Comparison of ENCODE assay signal across 1 cellular context in genomic region chr1:29239142-29239541, GRCh38.
TF ChIP-seq lines count a peak whose summit lies in the region.

No MANE protein-coding gene starts in this region.

TF ChIP-seq in HepG2, 621 proteins besides CTCF, POLR2A, EP300 and RAD21 (continues in another document):
- 0 out of 2 replicates have a peak, but pooled peaks have one; percentile 9 for TF ChIP-seq ZNF317 (CRISPR knock-in tag; IDR thresholded peaks at IDR 0.05)
- peak; percentile 46; the same call in 1 of the 2 replicates for TF ChIP-seq RXRA (CRISPR knock-in tag; IDR thresholded peaks at IDR 0.05)
- TF ChIP-seq POLR2G (IDR thresholded peaks at IDR 0.05; ENCODE audit: low read depth, low read length), result peak; percentile 34; the same call in 1 of the 2 replicates
- no peak for TF ChIP-seq PHF20 (CRISPR knock-in tag; IDR thresholded peaks at IDR 0.05)
- 0 out of 2 replicates have a peak, but pooled peaks have one; percentile 18 for TF ChIP-seq MYC (CRISPR knock-in tag; IDR thresholded peaks at IDR 0.05; ENCODE audit: borderline replicate concordance)
- 0 out of 2 replicates have a peak, but pooled peaks have one; percentile 16 for TF ChIP-seq GATAD1 (CRISPR knock-in tag; IDR thresholded peaks at IDR 0.05)
- TF ChIP-seq BRCA1 (CRISPR knock-in tag; IDR thresholded peaks at IDR 0.05), result 0 out of 2 replicates have a peak, but pooled peaks have one; percentile 20
- TF ChIP-seq HOXA3 (CRISPR knock-in tag; IDR thresholded peaks at IDR 0.05), result peak; percentile 40; the same call in 1 of the 2 replicates
- TF ChIP-seq THAP11 (CRISPR knock-in tag; IDR thresholded peaks at IDR 0.05), result 0 out of 2 replicates have a peak, but pooled peaks have one; percentile 31
- no peak for TF ChIP-seq CREB1 (IDR thresholded peaks at IDR 0.05)
- no peak for TF ChIP-seq CREB1 (CRISPR knock-in tag; IDR thresholded peaks at IDR 0.05)
- TF ChIP-seq ELF1 (CRISPR knock-in tag; IDR thresholded peaks at IDR 0.05), result peak; percentile 65
- 0 out of 2 replicates have a peak, but pooled peaks have one; percentile 29 for TF ChIP-seq ZBTB25 (CRISPR knock-in tag; IDR thresholded peaks at IDR 0.05)
- TF ChIP-seq YEATS2 (CRISPR knock-in tag; IDR thresholded peaks at IDR 0.05; ENCODE audit: borderline replicate concordance), result 0 out of 2 replicates have a peak, but pooled peaks have one; percentile 29
- no peak for TF ChIP-seq HINFP (CRISPR knock-in tag; IDR thresholded peaks at IDR 0.05; ENCODE audit: low read depth)
- TF ChIP-seq ZNF639 (CRISPR knock-in tag; conservative IDR thresholded peaks at IDR 0.05), result 0 out of 2 replicates have a peak, but pooled peaks have one; percentile 43
- 0 out of 2 replicates have a peak, but pooled peaks have one; percentile 13 for TF ChIP-seq ZNF747 (CRISPR knock-in tag; IDR thresholded peaks at IDR 0.05; ENCODE audit: borderline replicate concordance)
- TF ChIP-seq SALL2 (CRISPR knock-in tag; IDR thresholded peaks at IDR 0.05), result no peak
- no peak; the same call in 1 of the 2 replicates for TF ChIP-seq ZNF280D (CRISPR knock-in tag; IDR thresholded peaks at IDR 0.05)
- no peak for TF ChIP-seq MTA3 (CRISPR knock-in tag; IDR thresholded peaks at IDR 0.05)
- peak; percentile 53; the same call in 1 of the 2 replicates for TF ChIP-seq KDM1A (CRISPR knock-in tag; IDR thresholded peaks at IDR 0.05)
- 0 out of 2 replicates have a peak, but pooled peaks have one; percentile 5 for TF ChIP-seq STAG1 (CRISPR knock-in tag; IDR thresholded peaks at IDR 0.05)
- TF ChIP-seq FOXP4 (CRISPR knock-in tag; IDR thresholded peaks at IDR 0.05), result peak; percentile 69
- no peak for TF ChIP-seq ESRRA (CRISPR knock-in tag; IDR thresholded peaks at IDR 0.05; ENCODE audit: low read depth)
- TF ChIP-seq ZNF574 (CRISPR knock-in tag; IDR thresholded peaks at IDR 0.05), result 0 out of 2 replicates have a peak, but pooled peaks have one; percentile 14
- TF ChIP-seq ZNF746 (CRISPR knock-in tag; IDR thresholded peaks at IDR 0.05), result peak; percentile 50; the same call in 1 of the 2 replicates
- TF ChIP-seq DRAP1 (CRISPR knock-in tag; IDR thresholded peaks at IDR 0.05), result 0 out of 2 replicates have a peak, but pooled peaks have one; percentile 13
- TF ChIP-seq GATAD2A (CRISPR knock-in tag; IDR thresholded peaks at IDR 0.05), result peak; percentile 44; the same call in 1 of the 2 replicates
- peak; percentile 39; the same call in 1 of the 2 replicates for TF ChIP-seq HDAC2 (CRISPR knock-in tag; IDR thresholded peaks at IDR 0.05)
- TF ChIP-seq ZNF644 (CRISPR knock-in tag; IDR thresholded peaks at IDR 0.05; ENCODE audit: low read depth), result 0 out of 2 replicates have a peak, but pooled peaks have one; percentile 28
- no peak for TF ChIP-seq ZNF670 (CRISPR knock-in tag; IDR thresholded peaks at IDR 0.05; ENCODE audit: borderline replicate concordance)
- peak; percentile 74 for TF ChIP-seq ZBTB43 (CRISPR knock-in tag; conservative IDR thresholded peaks at IDR 0.05)
- peak; percentile 96 for TF ChIP-seq TP53 (CRISPR knock-in tag; conservative IDR thresholded peaks at IDR 0.05)
- TF ChIP-seq E2F5 (CRISPR knock-in tag; conservative IDR thresholded peaks at IDR 0.05), result no peak
- peak; percentile 42; the same call in 1 of the 2 replicates for TF ChIP-seq KDM2A (CRISPR knock-in tag; IDR thresholded peaks at IDR 0.05; ENCODE audit: borderline replicate concordance, low read depth)
- 0 out of 2 replicates have a peak, but pooled peaks have one; percentile 15 for TF ChIP-seq HDAC1 (CRISPR knock-in tag; IDR thresholded peaks at IDR 0.05)
- peak; percentile 50; the same call in 1 of the 2 replicates for TF ChIP-seq NCOA2 (CRISPR knock-in tag; IDR thresholded peaks at IDR 0.05)
- no peak for TF ChIP-seq NFE2L2 (IDR thresholded peaks at IDR 0.05; ENCODE audit: low read length)
- no peak for TF ChIP-seq HMGXB4 (CRISPR knock-in tag; IDR thresholded peaks at IDR 0.05; ENCODE audit: borderline replicate concordance in 1 of 2, low read depth in 1 of 2)
- TF ChIP-seq HNF1B (CRISPR knock-in tag; IDR thresholded peaks at IDR 0.05), result peak; percentile 20; the same call in 1 of the 2 replicates
- TF ChIP-seq CEBPG (CRISPR knock-in tag; IDR thresholded peaks at IDR 0.05), result peak; percentile 86
- peak; percentile 66; the same call in 1 of the 2 replicates for TF ChIP-seq ELF3 (CRISPR knock-in tag; IDR thresholded peaks at IDR 0.05)
- peak; percentile 29; the same call in 1 of the 2 replicates for TF ChIP-seq ZNF768 (CRISPR knock-in tag; IDR thresholded peaks at IDR 0.05)
- TF ChIP-seq ZNF432 (CRISPR knock-in tag; IDR thresholded peaks at IDR 0.05; ENCODE audit: borderline replicate concordance), result no peak
